In the genomic region with DNA sequence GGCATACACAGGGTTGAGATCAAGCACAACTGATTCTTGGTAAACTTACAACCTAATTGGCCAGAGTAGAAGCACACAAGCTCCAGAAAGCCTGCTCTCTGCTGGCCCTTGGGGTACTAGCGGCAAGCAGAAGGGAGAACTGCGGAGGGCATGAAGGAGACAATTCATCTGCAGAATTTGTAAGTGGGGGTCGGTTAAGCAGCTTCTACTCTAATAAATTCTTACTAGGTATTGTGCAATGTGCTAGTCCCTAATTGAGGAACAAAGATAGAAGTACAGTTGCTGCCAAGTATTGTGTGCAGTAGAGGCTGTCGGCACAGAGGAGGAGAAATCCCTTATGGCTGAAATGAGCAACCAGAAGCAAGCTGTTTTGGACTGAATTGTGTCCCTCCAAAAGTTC, we compare ENCODE assay signal across 21 cellular contexts.
DNase-seq lines count a peak whose midpoint lies in the region; ATAC-seq and TF ChIP-seq lines count a peak whose summit lies in the region.
"Had no signal": no experiment of that assay in that cellular context is flagged by ENCODE, and none has a peak within 500 bp of the region (broad histone marks: within the 10 kb centered on the region; RNA-seq: fewer than 3 reads in every experiment).

No MANE protein-coding gene starts in this region.

- TF ChIP-seq CTCF in fibroblast of mammary gland (conservative IDR thresholded peaks at IDR 0.05; ENCODE audit: control insufficient read depth, insufficient read depth, low read depth, low read length), result peak; percentile 44
- peak; percentile 5 for TF ChIP-seq CTCF in smooth muscle cell (IDR thresholded peaks at IDR 0.05; ENCODE audit: borderline replicate concordance, insufficient read depth, poor library complexity, severe bottlenecking)
- no peak for TF ChIP-seq CTCF in Peyer's patch (IDR thresholded peaks at IDR 0.05)

- no peak overlapping the region for H3K9ac ChIP-seq in smooth muscle cell (ENCODE audit: low read depth)

- no peak overlapping the region for H3K4me2 ChIP-seq in smooth muscle cell

- TF ChIP-seq POLR2A in Peyer's patch (IDR thresholded peaks at IDR 0.05), result no peak

- no peaks in the 10 kb centered on the region for H3F3A ChIP-seq in smooth muscle cell (ENCODE audit: low read depth)

- peaks cover 26% of the 10 kb centered on the region for H3K27me3 ChIP-seq in smooth muscle cell (ENCODE audit: low read depth)
- H3K27me3 ChIP-seq in Peyer's patch, result no peaks in the 10 kb centered on the region

- H2AFZ ChIP-seq in smooth muscle cell (ENCODE audit: low read depth), result no peak overlapping the region

- H3K4me3 ChIP-seq in fibroblast of mammary gland (ENCODE audit: control insufficient read depth, low read depth, low read length) (no peak overlapping the region), smooth muscle cell (no peak overlapping the region), Peyer's patch (no peak overlapping the region)

- WGBS in smooth muscle cell (ENCODE audit: low lambda C conversion rate), result 85% methylated on average over 4 of the region's 4 CpGs

- H3K27ac ChIP-seq in smooth muscle cell (ENCODE audit: low read depth) (no peak overlapping the region), Peyer's patch (no peak overlapping the region)
- H3K27ac ChIP-seq: HL-60 had no signal

- H3K4me1 ChIP-seq in smooth muscle cell (ENCODE audit: low read depth) (no peaks in the 10 kb centered on the region), Peyer's patch (no peaks in the 10 kb centered on the region)

- H3K36me3 ChIP-seq in smooth muscle cell (ENCODE audit: low read depth) (no peaks in the 10 kb centered on the region), Peyer's patch (no peaks in the 10 kb centered on the region)

- peak; percentile 17 for DNase-seq in NCI-H2171 treated with DMSO at 0.1 percent for 48 hours (lab: John Stamatoyannopoulos, UW)
- no peak for DNase-seq in NCI-H2171 (lab: John Stamatoyannopoulos, UW)
- DNase-seq in OCI-M1 (lab: John Stamatoyannopoulos, UW), result peak; percentile 20
- peak; percentile 34 for DNase-seq in fibroblast of mammary gland (ENCODE audit: low read depth)
- DNase-seq in smooth muscle cell (lab: John Stamatoyannopoulos, UW; ENCODE audit: unreplicated experiment), result no peak
- DNase-seq in effector CD8-positive, alpha-beta T cell (lab: John Stamatoyannopoulos, UW), result no peak
- DNase-seq in Peyer's patch, result no peak
- DNase-seq: 8988T; activated CD4-positive, alpha-beta T cell treated with anti-CD3 and anti-CD28 coated beads, Interleukin-2, amount 10 ng/mL, durations not matched to agents 24 days and 14 days; activated naive CD4-positive, alpha-beta T cell treated with anti-CD3 and anti-CD28 coated beads, Interleukin-2, amount 10 ng/mL, durations not matched to agents 7 days and 5 days; EL; KG1; NCI-H1436 treated with DMSO at 0.1 percent for 48 hours; NCI-H345; posterior cingulate gyrus; stimulated activated naive B cell treated with anti-CD40 and anti-IgM and Interleukin-4, amounts not matched to agents 10 μg/mL and 1 μg/mL and 100 μg/mL, for 72 hours; T1000; trophoblast cell had no signal

- H3K9me3 ChIP-seq in smooth muscle cell (replicated peaks; ENCODE audit: low read depth) (no peaks in the 10 kb centered on the region), Peyer's patch (no peaks in the 10 kb centered on the region)

- H3K79me2 ChIP-seq in smooth muscle cell (ENCODE audit: low read depth), result no peaks in the 10 kb centered on the region

- no peak for ATAC-seq in esophagus mucosa
- ATAC-seq: left lobe of liver; stimulated activated naive B cell treated with anti-CD40 and anti-IgM and Interleukin-4, amounts not matched to agents 10 μg/mL and 1 μg/mL and 100 μg/mL, for 72 hours had no signal

- H4K20me1 ChIP-seq in smooth muscle cell (ENCODE audit: low read depth), result no peaks in the 10 kb centered on the region

Comparison
In these comparisons a context has a peak if more than half of its experiments do, and no peak if none do; other contexts are left out.
1. DNase-seq: peak in NCI-H2171 treated with DMSO at 0.1 percent for 48 hours (single experiment), OCI-M1 (single experiment) and fibroblast of mammary gland (single experiment); none in NCI-H2171 (single experiment), smooth muscle cell (single experiment), effector CD8-positive, alpha-beta T cell (single experiment) and Peyer's patch (0 of 3).
2. CTCF ChIP-seq: peak in fibroblast of mammary gland (single experiment) and smooth muscle cell (single experiment); none in Peyer's patch (0 of 6).